Comparison of ENCODE assay signal across 33 cellular contexts in the genomic region with DNA sequence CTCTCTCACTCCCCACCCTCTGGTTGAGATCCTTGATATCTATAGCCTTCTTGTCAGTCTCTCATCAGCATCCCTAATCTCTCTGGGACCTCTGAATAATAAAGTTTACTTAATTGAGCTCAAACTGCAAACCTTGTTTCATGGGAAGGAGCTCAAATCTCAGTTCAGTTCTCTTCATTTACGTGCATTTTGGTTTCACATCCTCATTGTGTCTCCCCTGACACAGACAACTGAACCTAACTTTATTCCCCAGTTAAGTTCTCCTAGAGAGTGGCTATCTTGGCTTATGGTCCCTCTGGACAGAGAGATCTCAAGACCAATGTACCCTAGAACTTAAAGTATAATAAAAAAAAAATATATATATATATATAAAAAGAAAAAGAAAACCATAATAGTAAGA. TPM values are rescaled to one million over a fixed set of nuclear protein-coding genes. Genes with fewer than 3 reads are reported as not detected.
"Had no signal": no experiment of that assay in that cellular context is flagged by ENCODE, and none has a peak within 500 bp of the region (broad histone marks: within the 10 kb centered on the region; RNA-seq: fewer than 3 reads in every experiment).

No MANE protein-coding gene starts in this region.

- H3K27me3 ChIP-seq: ascending aorta, breast epithelium, cardiac muscle cell, gastrocnemius medialis had no signal

- ATAC-seq: activated CD4-positive, CD25-positive, alpha-beta regulatory T cell treated with anti-CD3 and anti-CD28 coated beads, Interleukin-2, amount 50 U/mL, for 24 hours; activated CD8-positive, alpha-beta memory T cell treated with anti-CD3 and anti-CD28 coated beads, Interleukin-2, amount 10 ng/mL, durations not matched to agents 7 days and 5 days; activated CD8-positive, alpha-beta T cell treated with anti-CD3 and anti-CD28 coated beads, Interleukin-2, amount 10 ng/mL, durations not matched to agents 7 days and 5 days; activated naive CD4-positive, alpha-beta T cell treated with anti-CD3 and anti-CD28 coated beads, Interleukin-2, amount 50 U/mL, for 72 hours; activated T-cell treated with anti-CD3 and anti-CD28 coated beads, Interleukin-2, amount 50 U/mL, for 72 hours; esophagus mucosa; gastrocnemius medialis; heart right ventricle; T-helper 17 cell had no signal

- H3K9me3 ChIP-seq: ascending aorta, breast epithelium, gastrocnemius medialis had no signal

- H3K4me3 ChIP-seq: ascending aorta, breast epithelium, cardiac muscle cell, coronary artery, dorsolateral prefrontal cortex, gastrocnemius medialis, heart right ventricle had no signal

- DNase-seq: activated B cell treated with CpG ODN at 0.5 μM for 24 hours; activated CD4-positive, alpha-beta memory T cell treated with anti-CD3 and anti-CD28 coated beads for 36 hours; activated CD4-positive, alpha-beta T cell treated with anti-CD3 and anti-CD28 coated beads, Interleukin-2, amount 10 ng/mL, durations not matched to agents 24 days and 14 days; activated CD8-positive, alpha-beta memory T cell treated with anti-CD3 and anti-CD28 coated beads, Interleukin-2, amount 10 ng/mL, durations not matched to agents 7 days and 5 days; activated CD8-positive, alpha-beta memory T cell treated with anti-CD3 and anti-CD28 coated beads, Interleukin-2, amount 50 U/mL, for 4 hours; activated CD8-positive, alpha-beta T cell treated with anti-CD3 and anti-CD28 coated beads, Interleukin-2, amount 10 ng/mL, durations not matched to agents 7 days and 5 days; activated gamma-delta T cell; activated naive CD4-positive, alpha-beta T cell; activated naive CD4-positive, alpha-beta T cell treated with anti-CD3 and anti-CD28 coated beads, Interleukin-2, amount 10 ng/mL, durations not matched to agents 7 days and 5 days; activated naive CD8-positive, alpha-beta T cell treated with anti-CD3 and anti-CD28 coated beads, Interleukin-2, amount 10 ng/mL, durations not matched to agents 7 days and 5 days; activated T-cell treated with anti-CD3 and anti-CD28 coated beads, Interleukin-2, amount 50 U/mL, for 24 hours; activated T-cell treated with anti-CD3 and anti-CD28 coated beads, Interleukin-2, amount 50 U/mL, for 72 hours; central memory CD4-positive, alpha-beta T cell; cerebellar nuclear complex; dorsolateral prefrontal cortex; effector memory CD4-positive, alpha-beta T cell; endodermal cell; foreskin fibroblast; gastrocnemius medialis; heart right ventricle; T-helper 1 cell; T-helper 17 cell; T1000; WERI-Rb-1 had no signal

- H3K27ac ChIP-seq: ascending aorta, breast epithelium, cardiac muscle cell, coronary artery, dorsolateral prefrontal cortex, gastrocnemius medialis, heart right ventricle, WERI-Rb-1 had no signal

- H3K36me3 ChIP-seq: ascending aorta, breast epithelium, cardiac muscle cell, gastrocnemius medialis, heart right ventricle, WERI-Rb-1 had no signal

- H3K4me1 ChIP-seq: ascending aorta, breast epithelium, gastrocnemius medialis, heart right ventricle had no signal

RNA-seq across cellular contexts. Expression of gene NXPE2, which starts 47.3 kb away (rescaled TPM):
- total RNA-seq: activated B cell treated with CpG ODN at 0.5 μM for 24 hours; activated CD4-positive, alpha-beta memory T cell treated with anti-CD3 and anti-CD28 coated beads for 36 hours; activated CD4-positive, alpha-beta T cell treated with anti-CD3 and anti-CD28 coated beads, Interleukin-2, amount 10 ng/mL, durations not matched to agents 24 days and 14 days; activated CD8-positive, alpha-beta memory T cell treated with anti-CD3 and anti-CD28 coated beads for 36 hours; activated CD8-positive, alpha-beta memory T cell treated with anti-CD3 and anti-CD28 coated beads, Interleukin-2, amount 10 ng/mL, durations not matched to agents 7 days and 5 days; activated CD8-positive, alpha-beta T cell treated with anti-CD3 and anti-CD28 coated beads, Interleukin-2, amount 10 ng/mL, durations not matched to agents 7 days and 5 days; activated naive CD4-positive, alpha-beta T cell treated with anti-CD3 and anti-CD28 coated beads, Interleukin-2, amount 50 U/mL, for 72 hours; activated naive CD8-positive, alpha-beta T cell treated with anti-CD3 and anti-CD28 coated beads, Interleukin-2, amount 10 ng/mL, durations not matched to agents 7 days and 5 days; activated T-cell treated with anti-CD3 and anti-CD28 coated beads, Interleukin-2, amount 50 U/mL, for 72 hours; ascending aorta; epithelial cell of proximal tubule; esophagus mucosa; T-helper 17 cell had no signal
